Comparison of ENCODE assay signal across 8 cellular contexts in the genomic region with DNA sequence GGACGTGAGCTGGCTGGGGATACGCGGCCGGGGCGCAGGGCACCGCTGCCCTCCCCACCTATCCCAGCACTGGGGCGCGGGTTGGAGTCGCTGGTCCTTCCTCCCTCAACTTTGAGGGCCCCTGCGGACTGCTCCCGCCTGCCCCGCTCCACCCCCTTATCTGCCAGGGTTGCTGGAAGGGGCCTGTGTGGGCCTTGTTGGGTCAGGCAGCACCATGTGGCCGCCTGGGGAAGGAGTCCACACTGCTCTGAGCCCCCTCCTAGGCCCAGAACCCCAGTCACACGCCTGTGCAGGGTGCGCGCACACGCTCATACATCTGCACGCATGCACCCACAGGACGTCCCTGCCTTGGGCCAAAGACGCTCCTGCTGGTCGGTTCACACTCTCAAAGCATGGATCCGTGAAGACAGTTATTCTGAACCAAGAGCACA. TPM values are rescaled to one million over a fixed set of nuclear protein-coding genes. Genes with fewer than 3 reads are reported as not detected.
DNase-seq lines count a peak whose midpoint lies in the region; ATAC-seq and TF ChIP-seq lines count a peak whose summit lies in the region.

No MANE protein-coding gene starts in this region.

- WGBS in urinary bladder: 12% methylated on average over 22 of the region's 22 CpGs

- no peak overlapping the region for H3K27ac Mint-ChIP-seq in activated naive CD4-positive, alpha-beta T cell treated with anti-CD3 and anti-CD28 coated beads for 36 hours
- H3K27ac Mint-ChIP-seq in mesothelial cell of epicardium: peak overlapping the region; percentile 82

- no peaks in the 10 kb centered on the region for H3K9me3 Mint-ChIP-seq in activated naive CD4-positive, alpha-beta T cell treated with anti-CD3 and anti-CD28 coated beads for 36 hours
- no peaks in the 10 kb centered on the region for H3K9me3 Mint-ChIP-seq in mesothelial cell of epicardium

- no peak for ATAC-seq in HG03439 (IDR thresholded peaks at IDR 0.05; ENCODE audit: unreplicated experiment)

- H3K27ac ChIP-seq in urinary bladder (ENCODE audit: low read depth): no peak overlapping the region

- CTCF ChIA-PET in activated naive CD4-positive, alpha-beta T cell treated with anti-CD3 and anti-CD28 coated beads for 36 hours (lab: Charles Lee): interaction anchor here (1.4 to 3.4 kb wide), 3 partner anchors 9 to 49 kb away, joined by 3 to 15 read pairs (median 3); no protein-coding TSS in a partner anchor

- no peaks in the 10 kb centered on the region for H3K36me3 ChIP-seq in urinary bladder (ENCODE audit: insufficient read depth)

- H3K27me3 Mint-ChIP-seq in activated naive CD4-positive, alpha-beta T cell treated with anti-CD3 and anti-CD28 coated beads for 36 hours (ENCODE audit: low read depth): peaks cover 49% of the 10 kb centered on the region
- H3K27me3 Mint-ChIP-seq in mesothelial cell of epicardium (ENCODE audit: low read depth): peaks cover 1% of the 10 kb centered on the region

- H3K36me3 Mint-ChIP-seq in activated naive CD4-positive, alpha-beta T cell treated with anti-CD3 and anti-CD28 coated beads for 36 hours (ENCODE audit: low read depth): no peaks in the 10 kb centered on the region
- H3K36me3 Mint-ChIP-seq in mesothelial cell of epicardium: no peaks in the 10 kb centered on the region

- intact Hi-C loops in activated naive CD4-positive, alpha-beta T cell treated with anti-CD3 and anti-CD28 coated beads for 36 hours (cut with micrococcal nuclease): no loop called here

- peak overlapping the region; percentile 57 for H3K4me3 ChIP-seq in choroid plexus epithelial cell (ENCODE audit: low read depth, low read length)
- H3K4me3 ChIP-seq in urinary bladder (ENCODE audit: low read depth, low read length): peak overlapping the region; percentile 65

- DNase-seq in activated naive CD4-positive, alpha-beta T cell treated with anti-CD3 and anti-CD28 coated beads for 36 hours: no peak
- DNase-seq in activated naive CD4-positive, alpha-beta T cell (lab: John Stamatoyannopoulos, UW): no peak
- DNase-seq in choroid plexus epithelial cell (ENCODE audit: low read depth) (peak; percentile 28), mesothelial cell of epicardium (ENCODE audit: low spot score in 2 of 2, unreplicated experiment in 2 of 2) (no peak), HT-29 (ENCODE audit: low spot score) (no peak), H4 (ENCODE audit: low spot score) (no peak)

- no peak for TF ChIP-seq CTCF in choroid plexus epithelial cell (conservative IDR thresholded peaks at IDR 0.05; ENCODE audit: low read depth, low read length)
- TF ChIP-seq CTCF in mesothelial cell of epicardium (IDR thresholded peaks at IDR 0.05; ENCODE audit: unreplicated experiment): no peak

- peak overlapping the region; percentile 49 for H3K4me3 Mint-ChIP-seq in activated naive CD4-positive, alpha-beta T cell treated with anti-CD3 and anti-CD28 coated beads for 36 hours
- peak overlapping the region; percentile 77 for H3K4me3 Mint-ChIP-seq in mesothelial cell of epicardium

- H3K4me1 ChIP-seq in urinary bladder (ENCODE audit: insufficient read depth): no peaks in the 10 kb centered on the region

- no peaks in the 10 kb centered on the region for H3K4me1 Mint-ChIP-seq in activated naive CD4-positive, alpha-beta T cell treated with anti-CD3 and anti-CD28 coated beads for 36 hours (ENCODE audit: low read depth)
- H3K4me1 Mint-ChIP-seq in mesothelial cell of epicardium: peaks cover 48% of the 10 kb centered on the region

RNA-seq across cellular contexts. Expression of a gene that starts 0.6 kb away (rescaled TPM):
- under 1 TPM; 0.67 to 0.69 TPM for total RNA-seq in activated naive CD4-positive, alpha-beta T cell treated with anti-CD3 and anti-CD28 coated beads for 36 hours
- total RNA-seq in mesothelial cell of epicardium (51.7 to 53.4 TPM (median 52.8 TPM) in 3 replicates), urinary bladder (32.2 TPM)
- polyA plus RNA-seq in urinary bladder: 11.7 TPM
- total RNA-seq in HT-29 (2014; rRNA removed; shearing (Covaris generic)): not detected in 2 replicates
- total RNA-seq in H4 (2014; rRNA removed; shearing (Covaris generic)): 7.5 and 7.8 TPM in 2 replicates
